Comparison of ENCODE assay signal across 25 cellular contexts in genomic region chr1:216807696-216808095, GRCh38.
DNase-seq lines count a peak whose midpoint lies in the region; FAIRE-seq and TF ChIP-seq lines count a peak whose summit lies in the region.
"Had no signal": no experiment of that assay in that cellular context is flagged by ENCODE, and none has a peak within 500 bp of the region (broad histone marks: within the 10 kb centered on the region; RNA-seq: fewer than 3 reads in every experiment).

No MANE protein-coding gene starts in this region.

- H3K9me3 ChIP-seq in mammary epithelial cell (replicated peaks; ENCODE audit: insufficient read depth, low read length) (no peaks in the 10 kb centered on the region), Peyer's patch (no peaks in the 10 kb centered on the region), kidney (ENCODE audit: control insufficient read depth in 1 of 2, low read length in 2 of 2) (no peaks in the 10 kb centered on the region)
- H3K9me3 ChIP-seq: BLaER1 treated with 17β-estradiol and CSF1 and Interleukin-3, amounts not matched to agents 10 nM and 100 nM; Caco-2; HAP-1 had no signal

- dilution Hi-C loops in mammary epithelial cell (cut with HindIII; ENCODE audit: low sequenced_read_pairs), result no loop called here

- H4K20me1 ChIP-seq in mammary epithelial cell (ENCODE audit: insufficient read depth, low read length), result no peaks in the 10 kb centered on the region
- H4K20me1 ChIP-seq: BLaER1 treated with 17β-estradiol and CSF1 and Interleukin-3, amounts not matched to agents 10 nM and 100 nM had no signal

- intact Hi-C loops in mammary epithelial cell (cut with micrococcal nuclease), result no loop called here
- intact Hi-C loops in MCF 10A (cut with micrococcal nuclease), result no loop called here
- intact Hi-C loops in kidney (cut with DNase I), result no loop called here

- H3K4me3 ChIP-seq in mammary epithelial cell (replicated peaks in 1 of 3; ENCODE audit: insufficient read depth in 1 of 3, low read depth in 2 of 3, low read length in 3 of 3) (no peak overlapping the region), bronchial epithelial cell (ENCODE audit: low read depth, low read length) (no peak overlapping the region), Peyer's patch (no peak overlapping the region), kidney (ENCODE audit: low read length in 2 of 2) (no peak overlapping the region)
- H3K4me3 ChIP-seq: BLaER1 treated with 17β-estradiol and CSF1 and Interleukin-3, amounts not matched to agents 10 nM and 100 nM; GM23338; HAP-1 had no signal

- DNase-seq in mammary epithelial cell (peak; percentile 52), MCF 10A (ENCODE audit: unreplicated experiment) (no peak), bronchial epithelial cell (ENCODE audit: low read depth) (peak; percentile 39), myocyte (ENCODE audit: low read depth) (peak; percentile 61), Peyer's patch (no peak), NCI-H510A (lab: John Stamatoyannopoulos, UW) (no peak), kidney (no peak)
- DNase-seq in activated CD4-positive, alpha-beta T cell treated with anti-CD3 and anti-CD28 coated beads, Interleukin-2, amount 50 U/mL, for 1 hour, result no peak
- DNase-seq: ACHN; Caco-2; CD4-positive, alpha-beta memory T cell; DND-41; KG1; NCI-H1105; NCI-H2029 treated with DMSO at 0.1 percent for 48 hours; NCI-H226; NCI-H524; NCI-H774; NK-92 treated with Interleukin-12 subunit alpha and Interleukin-12 subunit beta, amount 100 ng/mL, for 24 hours had no signal

- no peak for TF ChIP-seq CTCF in mammary epithelial cell (conservative IDR thresholded peaks at IDR 0.05 in 1 of 2, IDR thresholded peaks at IDR 0.05 in 1 of 2; ENCODE audit: extremely low read depth in 1 of 2, insufficient read depth in 1 of 2, low read depth in 1 of 2, low read length in 2 of 2)
- no peak for TF ChIP-seq CTCF in MCF 10A (IDR thresholded peaks at IDR 0.05; ENCODE audit: unreplicated experiment)
- TF ChIP-seq CTCF in bronchial epithelial cell (IDR thresholded peaks at IDR 0.05; ENCODE audit: insufficient read depth, low read length, severe bottlenecking), result no peak
- no peak for TF ChIP-seq CTCF in Peyer's patch (IDR thresholded peaks at IDR 0.05)
- no peak for TF ChIP-seq CTCF in kidney (IDR thresholded peaks at IDR 0.05; ENCODE audit: borderline replicate concordance, extremely low read depth, insufficient read depth)

- H3K79me2 ChIP-seq in mammary epithelial cell (ENCODE audit: insufficient read depth, low read length), result no peaks in the 10 kb centered on the region

- no peak overlapping the region for H3K4me2 ChIP-seq in mammary epithelial cell (ENCODE audit: insufficient read depth, low read depth, low read length)
- H3K4me2 ChIP-seq: BLaER1 treated with 17β-estradiol and CSF1 and Interleukin-3, amounts not matched to agents 10 nM and 100 nM; GM23338 had no signal

- no peaks in the 10 kb centered on the region for H3K9me3 Mint-ChIP-seq in MCF 10A (ENCODE audit: unreplicated experiment)
- H3K9me3 Mint-ChIP-seq: GM23338 had no signal

- H3K36me3 Mint-ChIP-seq in MCF 10A (ENCODE audit: insufficient read depth, unreplicated experiment), result no peaks in the 10 kb centered on the region
- H3K36me3 Mint-ChIP-seq: CD4-positive, alpha-beta memory T cell had no signal

- TF ChIP-seq POLR2A in Peyer's patch (IDR thresholded peaks at IDR 0.05), result no peak

- POLR2A ChIA-PET in MCF 10A (lab: Yijun Ruan, JAX), result interaction anchor here (0.7 kb wide), 2 partner anchors 15 to 177 kb away, joined by 3 read pairs; no protein-coding TSS in a partner anchor

- no peak overlapping the region for H2AFZ ChIP-seq in mammary epithelial cell (ENCODE audit: low read depth, low read length)
- H2AFZ ChIP-seq: GM23338 had no signal

- peaks cover 6% of the 10 kb centered on the region for H3K4me1 ChIP-seq in mammary epithelial cell (ENCODE audit: insufficient read depth, low read length)
- H3K4me1 ChIP-seq in Peyer's patch, result no peaks in the 10 kb centered on the region
- H3K4me1 ChIP-seq in kidney (ENCODE audit: control insufficient read depth in 1 of 2, insufficient read depth in 1 of 2, low read depth in 1 of 2, low read length in 2 of 2), result peaks cover 0 to 6% of the 10 kb centered on the region in 2 donors
- H3K4me1 ChIP-seq: BLaER1 treated with 17β-estradiol and CSF1 and Interleukin-3, amounts not matched to agents 10 nM and 100 nM; Caco-2 had no signal

- no TSS peak for BruUV-seq in mammary epithelial cell (replicated peaks; lab: Mats Ljungman, UMichigan)
- no TSS peak for BruUV-seq in MCF 10A (replicated peaks; lab: Mats Ljungman, UMichigan)

- FAIRE-seq in bronchial epithelial cell (lab: Jason Lieb, UNC), result no peak
- FAIRE-seq in kidney (lab: Jason Lieb, UNC), result no peak
- FAIRE-seq: GM12891, HepG2 had no signal

- H3K27ac ChIP-seq in mammary epithelial cell (ENCODE audit: insufficient read depth, low read depth, low read length), result no peak overlapping the region
- no peak overlapping the region for H3K27ac ChIP-seq in Peyer's patch
- no peak overlapping the region for H3K27ac ChIP-seq in kidney (ENCODE audit: low read depth in 2 of 2, low read length in 2 of 2)
- H3K27ac ChIP-seq: 22Rv1; BLaER1 treated with 17β-estradiol and CSF1 and Interleukin-3, amounts not matched to agents 10 nM and 100 nM had no signal

- in situ Hi-C loops in mammary epithelial cell (cut with MboI; ENCODE audit: low sequenced_read_pairs in 2 of 2), result no loop called here

- H3K4me1 Mint-ChIP-seq in MCF 10A (ENCODE audit: insufficient read depth, unreplicated experiment), result peaks cover 10% of the 10 kb centered on the region
- H3K4me1 Mint-ChIP-seq: CD4-positive, alpha-beta memory T cell had no signal

- CTCF ChIA-PET in mammary epithelial cell (lab: Charles Lee; ENCODE audit: low non-redundant PET) (no interaction called here), MCF 10A (lab: Yijun Ruan, JAX) (interaction anchor here (1.0 kb wide), 1 partner anchor 58 kb away, joined by 3 read pairs; no protein-coding TSS in a partner anchor)

- H3K27me3 ChIP-seq in mammary epithelial cell (ENCODE audit: insufficient read depth, low read length), result no peaks in the 10 kb centered on the region
- H3K27me3 ChIP-seq in bronchial epithelial cell (ENCODE audit: control insufficient read depth, insufficient read depth, low read length), result peaks cover 1% of the 10 kb centered on the region
- no peaks in the 10 kb centered on the region for H3K27me3 ChIP-seq in Peyer's patch
- H3K27me3 ChIP-seq: BLaER1 treated with 17β-estradiol and CSF1 and Interleukin-3, amounts not matched to agents 10 nM and 100 nM had no signal

- H3K36me3 ChIP-seq in mammary epithelial cell (ENCODE audit: insufficient read depth, low read length), result no peaks in the 10 kb centered on the region
- no peaks in the 10 kb centered on the region for H3K36me3 ChIP-seq in bronchial epithelial cell (ENCODE audit: control insufficient read depth, insufficient read depth, low read length)
- H3K36me3 ChIP-seq in Peyer's patch, result no peaks in the 10 kb centered on the region
- H3K36me3 ChIP-seq in kidney (ENCODE audit: control insufficient read depth in 1 of 2, insufficient read depth in 2 of 2, low read length in 2 of 2), result no peaks in the 10 kb centered on the region
- H3K36me3 ChIP-seq: BLaER1 treated with 17β-estradiol and CSF1 and Interleukin-3, amounts not matched to agents 10 nM and 100 nM; HAP-1 had no signal

- no peak overlapping the region for H3K9ac ChIP-seq in mammary epithelial cell (ENCODE audit: insufficient read depth, low read length)
- H3K9ac ChIP-seq in kidney (ENCODE audit: low read length in 2 of 2), result no peak overlapping the region
- H3K9ac ChIP-seq: BLaER1 treated with 17β-estradiol and CSF1 and Interleukin-3, amounts not matched to agents 10 nM and 100 nM had no signal

- WGBS in mammary epithelial cell (ENCODE audit: low coverage, missing lambda C conversion rate), result 100% methylated on average over 1 of the region's 1 CpG

- H3K4me3 Mint-ChIP-seq in MCF 10A (ENCODE audit: unreplicated experiment), result no peak overlapping the region
- H3K4me3 Mint-ChIP-seq: CD4-positive, alpha-beta memory T cell; GM23338 had no signal

- H3K27ac Mint-ChIP-seq in MCF 10A (ENCODE audit: low read depth, unreplicated experiment), result no peak overlapping the region
- H3K27ac Mint-ChIP-seq: CD4-positive, alpha-beta memory T cell; GM23338 had no signal

- H3K27me3 Mint-ChIP-seq in MCF 10A (ENCODE audit: insufficient read depth, unreplicated experiment), result no peaks in the 10 kb centered on the region
- H3K27me3 Mint-ChIP-seq: CD4-positive, alpha-beta memory T cell had no signal

Comparison
In these comparisons a context has a peak if more than half of its experiments do, and no peak if none do; other contexts are left out.
1. DNase-seq: peak in mammary epithelial cell (single experiment), bronchial epithelial cell (single experiment) and myocyte (single experiment); none in MCF 10A (single experiment), activated CD4-positive, alpha-beta T cell treated with anti-CD3 and anti-CD28 coated beads, Interleukin-2, amount 50 U/mL, for 1 hour (single experiment), Peyer's patch (0 of 3), NCI-H510A (single experiment) and kidney (single experiment).